In the genomic region with DNA sequence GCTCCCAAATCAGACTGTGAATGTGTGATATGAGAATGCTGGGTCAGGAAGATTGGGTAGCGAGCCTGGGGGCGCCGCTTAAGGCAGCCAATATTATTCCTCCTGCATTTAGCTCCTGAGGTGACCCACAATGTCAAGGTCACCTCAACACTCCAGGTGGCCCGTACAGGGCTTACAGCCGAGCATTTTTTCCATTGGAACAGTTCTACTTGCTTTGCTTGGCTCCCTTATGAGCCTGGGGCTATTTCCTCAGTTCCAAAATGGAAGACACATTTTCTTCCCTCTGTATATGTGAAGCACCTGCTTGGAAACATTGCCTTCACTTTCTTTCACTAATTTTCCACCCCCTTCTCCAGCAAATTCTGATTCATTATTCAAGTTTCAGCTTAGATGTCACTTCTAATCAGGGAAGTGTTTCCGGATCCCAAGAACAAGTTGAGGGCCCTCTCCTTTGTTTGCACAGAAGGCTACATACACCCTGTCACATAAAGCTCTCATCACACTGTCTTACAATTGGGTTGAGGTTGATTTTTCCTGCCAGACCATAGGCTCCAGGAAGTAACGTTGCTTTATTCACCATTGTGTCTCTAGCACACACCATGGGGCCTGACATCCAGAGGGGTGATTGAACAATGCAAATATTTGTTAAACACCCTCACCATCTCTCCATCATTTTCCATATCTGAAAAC, we compare ENCODE assay signal across 19 cellular contexts.
DNase-seq lines count a peak whose midpoint lies in the region; ATAC-seq, FAIRE-seq and TF ChIP-seq lines count a peak whose summit lies in the region.
"Had no signal": no experiment of that assay in that cellular context is flagged by ENCODE, and none has a peak within 500 bp of the region (broad histone marks: within the 10 kb centered on the region; RNA-seq: fewer than 3 reads in every experiment).

No MANE protein-coding gene starts in this region.

- H3K4me1 ChIP-seq in A549 (peaks cover 56% of the 10 kb centered on the region), kidney (ENCODE audit: control insufficient read depth in 1 of 2, insufficient read depth in 1 of 2, low read depth in 1 of 2, low read length in 2 of 2) (no peaks in the 10 kb centered on the region)
- H3K4me1 ChIP-seq in naive thymus-derived CD4-positive, alpha-beta T cell (ENCODE audit: control insufficient read depth in 2 of 2, insufficient read depth in 2 of 2, low read length in 2 of 2), result no peaks in the 10 kb centered on the region

- POLR2A ChIA-PET in A549 (lab: Yijun Ruan, JAX), result no interaction called here
- POLR2A ChIA-PET in naive thymus-derived CD4-positive, alpha-beta T cell (lab: Charles Lee), result no interaction called here

- H3K9me3 ChIP-seq in A549 (no peaks in the 10 kb centered on the region), kidney (ENCODE audit: control insufficient read depth in 1 of 2, low read length in 2 of 2) (no peaks in the 10 kb centered on the region)
- no peaks in the 10 kb centered on the region for H3K9me3 ChIP-seq in naive thymus-derived CD4-positive, alpha-beta T cell (ENCODE audit: control insufficient read depth in 2 of 3, low read length in 3 of 3)

- 88% methylated on average over 7 of the region's 7 CpGs for WGBS in A549 (ENCODE audit: missing lambda C conversion rate)

- H3K4me3 ChIP-seq in A549 (no peak overlapping the region), kidney (ENCODE audit: low read length in 2 of 2) (no peak overlapping the region)
- H3K4me3 ChIP-seq in naive thymus-derived CD4-positive, alpha-beta T cell (ENCODE audit: low read length), result no peak overlapping the region

- no peak overlapping the region for H3K27ac Mint-ChIP-seq in T-helper 2 cell treated with Interferon-gamma antibody and Interleukin-4, amounts not matched to agents 5 μg/mL and 100 μg/mL, for 36 hours
- H3K27ac Mint-ChIP-seq in naive thymus-derived CD4-positive, alpha-beta T cell, result no peak overlapping the region
- H3K27ac Mint-ChIP-seq: B cell; CD4-positive, alpha-beta T cell had no signal

- H3K9me3 Mint-ChIP-seq in T-helper 2 cell treated with Interferon-gamma antibody and Interleukin-4, amounts not matched to agents 5 μg/mL and 100 μg/mL, for 36 hours, result no peaks in the 10 kb centered on the region
- peaks cover 0 to 2% (median 0%) of the 10 kb centered on the region in 11 donors for H3K9me3 Mint-ChIP-seq in naive thymus-derived CD4-positive, alpha-beta T cell
- H3K9me3 Mint-ChIP-seq: CD4-positive, alpha-beta T cell had no signal

- no peak overlapping the region for H3K4me2 ChIP-seq in A549

- H3K4me3 Mint-ChIP-seq in T-helper 2 cell treated with Interferon-gamma antibody and Interleukin-4, amounts not matched to agents 5 μg/mL and 100 μg/mL, for 36 hours, result no peak overlapping the region
- no peak overlapping the region for H3K4me3 Mint-ChIP-seq in naive thymus-derived CD4-positive, alpha-beta T cell
- H3K4me3 Mint-ChIP-seq: B cell; CD4-positive, alpha-beta T cell had no signal

- FAIRE-seq in A549 (lab: Jason Lieb, UNC) (no peak), kidney (lab: Jason Lieb, UNC) (no peak)
- FAIRE-seq: RCC 7860 had no signal

- intact Hi-C loops in kidney (cut with DNase I), result no loop called here
- intact Hi-C loops in naive thymus-derived CD4-positive, alpha-beta T cell (cut with micrococcal nuclease), result no loop called here

- DNase-seq in A549 (ENCODE audit: low read depth in 1 of 2, low spot score in 1 of 2), result no peak
- DNase-seq in DMS53 (lab: John Stamatoyannopoulos, UW), result peak; percentile 85
- DNase-seq in NCI-H510A treated with DMSO at 0.1 percent for 48 hours (lab: John Stamatoyannopoulos, UW), result peak; percentile 56
- DNase-seq in kidney, result no peak
- DNase-seq in T-helper 2 cell treated with Interferon-gamma antibody and Interleukin-4, amounts not matched to agents 5 μg/mL and 100 μg/mL, for 36 hours (ENCODE audit: low spot score), result no peak
- DNase-seq in naive thymus-derived CD4-positive, alpha-beta T cell, result no peak
- no peak for DNase-seq in amygdala (lab: John Stamatoyannopoulos, UW)
- DNase-seq in COR-L47 (lab: John Stamatoyannopoulos, UW), result no peak
- DNase-seq: ACHN; CD4-positive, alpha-beta T cell; GOT3; Karpas-422; MM.1S; NCI-H1105; NCI-H2081 treated with DMSO at 0.1 percent for 48 hours; NCI-H446; SIG-M5 had no signal

- no peak for TF ChIP-seq RAD21 in A549 (conservative IDR thresholded peaks at IDR 0.05 in 1 of 2, IDR thresholded peaks at IDR 0.05 in 1 of 2)

- ATAC-seq in A549, result no peak
- ATAC-seq in naive thymus-derived CD4-positive, alpha-beta T cell, result no peak

- TF ChIP-seq EP300 in A549 (IDR thresholded peaks at IDR 0.05), result no peak

- H3K27me3 Mint-ChIP-seq in T-helper 2 cell treated with Interferon-gamma antibody and Interleukin-4, amounts not matched to agents 5 μg/mL and 100 μg/mL, for 36 hours (ENCODE audit: low read depth), result peaks cover 17% of the 10 kb centered on the region
- H3K27me3 Mint-ChIP-seq in naive thymus-derived CD4-positive, alpha-beta T cell, result peaks cover 0 to 19% (median 9%) of the 10 kb centered on the region in 5 donors

- peaks cover 0 to 7% of the 10 kb centered on the region in 2 donors for H3K27me3 ChIP-seq in naive thymus-derived CD4-positive, alpha-beta T cell (ENCODE audit: control insufficient read depth in 2 of 2, insufficient read depth in 2 of 2, low read length in 2 of 2)

- no peak for TF ChIP-seq POLR2A in A549 (IDR thresholded peaks at IDR 0.05; ENCODE audit: low read length)

- H3K36me3 ChIP-seq in kidney (ENCODE audit: control insufficient read depth in 1 of 2, insufficient read depth in 2 of 2, low read length in 2 of 2), result no peaks in the 10 kb centered on the region
- no peaks in the 10 kb centered on the region for H3K36me3 ChIP-seq in naive thymus-derived CD4-positive, alpha-beta T cell (ENCODE audit: control insufficient read depth in 2 of 3, insufficient read depth in 3 of 3, low read length in 3 of 3)

- H3K36me3 Mint-ChIP-seq in T-helper 2 cell treated with Interferon-gamma antibody and Interleukin-4, amounts not matched to agents 5 μg/mL and 100 μg/mL, for 36 hours (ENCODE audit: low read depth), result no peaks in the 10 kb centered on the region
- H3K36me3 Mint-ChIP-seq in naive thymus-derived CD4-positive, alpha-beta T cell, result no peaks in the 10 kb centered on the region

- H3K9ac ChIP-seq in kidney (ENCODE audit: low read length in 2 of 2), result no peak overlapping the region

- no peak for TF ChIP-seq CTCF in A549 (IDR thresholded peaks at IDR 0.05)
- TF ChIP-seq CTCF in kidney (IDR thresholded peaks at IDR 0.05; ENCODE audit: borderline replicate concordance, extremely low read depth, insufficient read depth), result no peak

- CTCF ChIA-PET in A549 (lab: Yijun Ruan, JAX), result interaction anchor here (1.0 kb wide), 1 partner anchor 259 kb away, joined by 4 read pairs; no protein-coding TSS in a partner anchor
- CTCF ChIA-PET in naive thymus-derived CD4-positive, alpha-beta T cell (lab: Charles Lee), result no interaction called here

- H3K27ac ChIP-seq in A549 (peak overlapping the region; percentile 23 to 65; a peak in 4 of 6 replicates), kidney (ENCODE audit: low read depth in 2 of 2, low read length in 2 of 2) (peak overlapping the region; percentile 46 to 70)
- H3K27ac ChIP-seq in naive thymus-derived CD4-positive, alpha-beta T cell (ENCODE audit: low read depth, low read length), result no peak overlapping the region

- H3K4me1 Mint-ChIP-seq in T-helper 2 cell treated with Interferon-gamma antibody and Interleukin-4, amounts not matched to agents 5 μg/mL and 100 μg/mL, for 36 hours (ENCODE audit: low read depth), result no peaks in the 10 kb centered on the region
- peaks cover 0 to 9% (median 2%) of the 10 kb centered on the region in 7 donors for H3K4me1 Mint-ChIP-seq in naive thymus-derived CD4-positive, alpha-beta T cell

TF ChIP-seq in A549, 52 proteins besides CTCF, POLR2A, EP300 and RAD21:
- TF ChIP-seq MAFK (IDR thresholded peaks at IDR 0.05; ENCODE audit: partially characterized antibody) (no peak), SREBF2 (IDR thresholded peaks at IDR 0.05) (no peak)
- TF ChIP-seq, protein P1, sequence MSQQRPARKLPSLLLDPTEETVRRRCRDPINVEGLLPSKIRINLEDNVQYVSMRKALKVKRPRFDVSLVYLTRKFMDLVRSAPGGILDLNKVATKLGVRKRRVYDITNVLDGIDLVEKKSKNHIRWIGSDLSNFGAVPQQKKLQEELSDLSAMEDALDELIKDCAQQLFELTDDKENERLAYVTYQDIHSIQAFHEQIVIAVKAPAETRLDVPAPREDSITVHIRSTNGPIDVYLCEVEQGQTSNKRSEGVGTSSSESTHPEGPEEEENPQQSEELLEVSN (IDR thresholded peaks at IDR 0.05; ENCODE audit: borderline replicate concordance, low read depth), result no peak

Comparison
In these comparisons a context has a peak if more than half of its experiments do, and no peak if none do; other contexts are left out.
1. DNase-seq: peak in DMS53 (single experiment) and NCI-H510A treated with DMSO at 0.1 percent for 48 hours (single experiment); none in A549 (0 of 2), kidney (single experiment), T-helper 2 cell treated with Interferon-gamma antibody and Interleukin-4, amounts not matched to agents 5 μg/mL and 100 μg/mL, for 36 hours (single experiment), naive thymus-derived CD4-positive, alpha-beta T cell (0 of 9), amygdala (0 of 56) and COR-L47 (single experiment).